ENCODE assay signal across 12 cellular contexts in the genomic region with DNA sequence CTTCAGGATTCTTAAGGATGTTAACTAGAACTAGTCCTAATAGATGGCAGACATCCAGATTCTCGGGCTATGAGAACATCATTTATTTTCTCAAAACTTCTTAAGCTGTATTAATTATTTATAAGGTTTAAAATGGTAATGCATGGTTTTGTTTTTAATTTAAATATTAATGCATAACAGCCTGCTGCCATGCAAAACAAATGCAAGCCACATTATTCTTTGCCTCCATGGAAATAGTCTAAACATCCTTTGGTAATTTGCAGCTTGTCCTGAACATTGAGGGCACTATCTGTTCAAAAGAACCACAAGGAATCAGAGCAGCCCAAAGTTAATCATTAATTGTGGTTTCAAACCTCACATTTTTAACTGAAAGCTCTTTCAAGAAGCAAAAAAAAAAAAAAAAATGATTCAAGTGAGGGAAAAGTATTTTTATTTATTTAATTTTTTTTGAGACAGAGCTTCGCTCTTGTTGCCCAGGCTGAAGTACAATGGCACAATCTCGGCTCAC.
A peak's percentile ranks its signal among the peaks of the same experiment; 100 is the strongest.
DNase-seq lines count a peak whose midpoint lies in the region; ATAC-seq and TF ChIP-seq lines count a peak whose summit lies in the region.
"Had no signal": no experiment of that assay in that cellular context is flagged by ENCODE, and none has a peak within 500 bp of the region (broad histone marks: within the 10 kb centered on the region; RNA-seq: fewer than 3 reads in every experiment).

No MANE protein-coding gene starts in this region.

- H3K27ac Mint-ChIP-seq in endodermal cell (no peak overlapping the region), mesothelial cell of epicardium (no peak overlapping the region)
- H3K27ac Mint-ChIP-seq: activated CD8-positive, alpha-beta memory T cell treated with anti-CD3 and anti-CD28 coated beads, Interleukin-2, amount 10 ng/mL, durations not matched to agents 7 days and 5 days; activated naive CD8-positive, alpha-beta T cell treated with anti-CD3 and anti-CD28 coated beads, Interleukin-2, amount 10 ng/mL, durations not matched to agents 7 days and 5 days had no signal

- peak in 1 of 2 donors; percentile 33 for ATAC-seq in lower lobe of right lung
- no peak for ATAC-seq in GM21723 (IDR thresholded peaks at IDR 0.05; ENCODE audit: unreplicated experiment)
- ATAC-seq: activated CD8-positive, alpha-beta memory T cell treated with anti-CD3 and anti-CD28 coated beads, Interleukin-2, amount 10 ng/mL, durations not matched to agents 7 days and 5 days had no signal

- H3K4me3 Mint-ChIP-seq in endodermal cell, result no peak overlapping the region
- no peak overlapping the region for H3K4me3 Mint-ChIP-seq in mesothelial cell of epicardium
- H3K4me3 Mint-ChIP-seq: activated CD8-positive, alpha-beta memory T cell treated with anti-CD3 and anti-CD28 coated beads, Interleukin-2, amount 10 ng/mL, durations not matched to agents 7 days and 5 days; activated naive CD8-positive, alpha-beta T cell treated with anti-CD3 and anti-CD28 coated beads, Interleukin-2, amount 10 ng/mL, durations not matched to agents 7 days and 5 days had no signal

- no peak for TF ChIP-seq CTCF in endodermal cell (conservative IDR thresholded peaks at IDR 0.05)
- no peak for TF ChIP-seq CTCF in lower lobe of right lung (IDR thresholded peaks at IDR 0.05)
- no peak for TF ChIP-seq CTCF in mesothelial cell of epicardium (IDR thresholded peaks at IDR 0.05; ENCODE audit: unreplicated experiment)

- peaks cover 23% of the 10 kb centered on the region for H3K4me1 Mint-ChIP-seq in endodermal cell
- peaks cover 4% of the 10 kb centered on the region for H3K4me1 Mint-ChIP-seq in mesothelial cell of epicardium

- no peak overlapping the region for H3K9ac ChIP-seq in endodermal cell (ENCODE audit: extremely low read depth, low read length, poor library complexity, severe bottlenecking)

- H2AFZ ChIP-seq in ACC112 (ENCODE audit: low read length, unreplicated experiment), result peak overlapping the region; percentile 47

- H3K36me3 ChIP-seq in ACC112 (ENCODE audit: insufficient read depth, low read length) (peaks cover 7% of the 10 kb centered on the region; the same call in 1 of the 2 replicates), endodermal cell (ENCODE audit: control insufficient read depth, insufficient read depth, low read length) (peaks cover 52% of the 10 kb centered on the region), lower lobe of right lung (no peaks in the 10 kb centered on the region)

- intact Hi-C loops in lower lobe of right lung (cut with DNase I), result loop anchor here (10.0 kb wide), 1 partner anchor 213 kb away; a partner anchor contains a TSS

- H3K27me3 ChIP-seq in ACC112 (ENCODE audit: insufficient read depth, low read length), result no peaks in the 10 kb centered on the region
- no peaks in the 10 kb centered on the region for H3K27me3 ChIP-seq in endodermal cell (ENCODE audit: control insufficient read depth, insufficient read depth, low read length, poor library complexity, severe bottlenecking)
- no peaks in the 10 kb centered on the region for H3K27me3 ChIP-seq in lower lobe of right lung (ENCODE audit: low read depth)
- H3K27me3 ChIP-seq: dorsolateral prefrontal cortex had no signal

- H3K4me1 ChIP-seq in ACC112 (ENCODE audit: control insufficient read depth, insufficient read depth, low read length, unreplicated experiment) (peaks cover 14% of the 10 kb centered on the region), endodermal cell (ENCODE audit: control insufficient read depth, insufficient read depth, low read length) (peaks cover 10% of the 10 kb centered on the region), lower lobe of right lung (peaks cover 14% of the 10 kb centered on the region)

- H3K4me3 ChIP-seq in ACC112 (ENCODE audit: low read depth, low read length), result no peak overlapping the region
- H3K4me3 ChIP-seq in endodermal cell (ENCODE audit: low read length), result peak overlapping the region; percentile 62
- no peak overlapping the region for H3K4me3 ChIP-seq in lower lobe of right lung
- H3K4me3 ChIP-seq: lung had no signal

- H3K27me3 Mint-ChIP-seq in endodermal cell (ENCODE audit: insufficient read depth), result no peaks in the 10 kb centered on the region
- no peaks in the 10 kb centered on the region for H3K27me3 Mint-ChIP-seq in mesothelial cell of epicardium (ENCODE audit: low read depth)
- H3K27me3 Mint-ChIP-seq: activated CD8-positive, alpha-beta memory T cell treated with anti-CD3 and anti-CD28 coated beads, Interleukin-2, amount 10 ng/mL, durations not matched to agents 7 days and 5 days; activated naive CD8-positive, alpha-beta T cell treated with anti-CD3 and anti-CD28 coated beads, Interleukin-2, amount 10 ng/mL, durations not matched to agents 7 days and 5 days had no signal

- WGBS in endodermal cell (ENCODE audit: insufficient coverage in 1 of 2, insufficient read length in 1 of 2), 2 experiments, result 83% methylated on average over 2 to 3 of the region's 3 CpGs

- H3K9me3 Mint-ChIP-seq in endodermal cell (peaks cover 7% of the 10 kb centered on the region), mesothelial cell of epicardium (peaks cover 3% of the 10 kb centered on the region)

- H3K9me3 ChIP-seq in endodermal cell (ENCODE audit: control insufficient read depth, low read length), result peaks cover 26% of the 10 kb centered on the region
- H3K9me3 ChIP-seq in lower lobe of right lung, result no peaks in the 10 kb centered on the region

- H3K79me2 ChIP-seq in ACC112 (ENCODE audit: control insufficient read depth, insufficient read depth, low read length, unreplicated experiment), result no peaks in the 10 kb centered on the region

- H3K36me3 Mint-ChIP-seq in endodermal cell (ENCODE audit: low read depth) (peaks cover 50% of the 10 kb centered on the region), mesothelial cell of epicardium (peaks cover 2% of the 10 kb centered on the region)

- H3K27ac ChIP-seq in ACC112 (ENCODE audit: low read depth, low read length), result no peak overlapping the region
- no peak overlapping the region for H3K27ac ChIP-seq in endodermal cell (ENCODE audit: low read depth, low read length)
- peak overlapping the region; percentile 69 for H3K27ac ChIP-seq in lower lobe of right lung
- H3K27ac ChIP-seq: dorsolateral prefrontal cortex had no signal

- DNase-seq in HuH-7 (ENCODE audit: low spot score) (peak; percentile 4), endodermal cell (no peak), lower lobe of right lung (no peak), NCI-H1694 (lab: John Stamatoyannopoulos, UW) (no peak), middle frontal gyrus (ENCODE audit: extremely low spot score, low spot score) (no peak), mesothelial cell of epicardium (ENCODE audit: low spot score in 2 of 2, unreplicated experiment in 2 of 2) (no peak)
- DNase-seq: activated naive CD8-positive, alpha-beta T cell treated with anti-CD3 and anti-CD28 coated beads, Interleukin-2, amount 10 ng/mL, durations not matched to agents 7 days and 5 days had no signal
